1 cellular context compared by ENCODE assay signal in genomic region chr7:96144260-96144526, GRCh38.
TF ChIP-seq lines count a peak whose summit lies in the region.

No MANE protein-coding gene starts in this region.

TF ChIP-seq in GM12878, 131 proteins besides CTCF, POLR2A, EP300 and RAD21 (continued from another document):
- TF ChIP-seq CEBPZ (IDR thresholded peaks at IDR 0.05; ENCODE audit: low read depth, low read length) (no peak), WRNIP1 (IDR thresholded peaks at IDR 0.05; ENCODE audit: borderline replicate concordance, low read depth, low read length) (no peak), DPF2 (IDR thresholded peaks at IDR 0.05) (no peak), POU2F2 (IDR thresholded peaks at IDR 0.05; ENCODE audit: borderline replicate concordance, low read depth, low read length) (no peak), TCF7 (IDR thresholded peaks at IDR 0.05; ENCODE audit: borderline replicate concordance) (no peak), SIX5 (IDR thresholded peaks at IDR 0.05; ENCODE audit: low read depth, low read length, severe bottlenecking) (no peak)
